Comparison of ENCODE assay signal across 1 cellular context in the genomic region with DNA sequence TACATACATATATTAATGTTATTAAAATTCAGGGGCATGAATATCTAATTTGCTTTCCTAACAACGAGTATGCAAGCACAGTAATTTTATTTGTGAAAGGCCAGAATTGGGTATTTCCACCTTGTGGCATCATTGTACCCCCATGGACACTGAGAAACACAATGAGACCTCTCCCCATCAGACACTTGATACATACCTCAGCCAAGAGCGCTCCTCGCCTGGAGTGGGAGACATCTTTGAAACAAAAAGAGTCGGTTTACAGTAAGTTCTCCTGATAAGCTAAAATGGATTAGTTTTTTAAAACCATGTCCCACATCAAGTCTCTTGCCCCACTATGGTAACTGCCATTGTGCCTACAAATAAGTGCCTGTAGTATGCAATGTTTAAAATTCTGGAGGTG.
TF ChIP-seq lines count a peak whose summit lies in the region.

No MANE protein-coding gene starts in this region.

TF ChIP-seq in GM23338, 12 proteins besides CTCF, POLR2A, EP300 and RAD21 (continued from another document):
- TF ChIP-seq, protein P1, sequence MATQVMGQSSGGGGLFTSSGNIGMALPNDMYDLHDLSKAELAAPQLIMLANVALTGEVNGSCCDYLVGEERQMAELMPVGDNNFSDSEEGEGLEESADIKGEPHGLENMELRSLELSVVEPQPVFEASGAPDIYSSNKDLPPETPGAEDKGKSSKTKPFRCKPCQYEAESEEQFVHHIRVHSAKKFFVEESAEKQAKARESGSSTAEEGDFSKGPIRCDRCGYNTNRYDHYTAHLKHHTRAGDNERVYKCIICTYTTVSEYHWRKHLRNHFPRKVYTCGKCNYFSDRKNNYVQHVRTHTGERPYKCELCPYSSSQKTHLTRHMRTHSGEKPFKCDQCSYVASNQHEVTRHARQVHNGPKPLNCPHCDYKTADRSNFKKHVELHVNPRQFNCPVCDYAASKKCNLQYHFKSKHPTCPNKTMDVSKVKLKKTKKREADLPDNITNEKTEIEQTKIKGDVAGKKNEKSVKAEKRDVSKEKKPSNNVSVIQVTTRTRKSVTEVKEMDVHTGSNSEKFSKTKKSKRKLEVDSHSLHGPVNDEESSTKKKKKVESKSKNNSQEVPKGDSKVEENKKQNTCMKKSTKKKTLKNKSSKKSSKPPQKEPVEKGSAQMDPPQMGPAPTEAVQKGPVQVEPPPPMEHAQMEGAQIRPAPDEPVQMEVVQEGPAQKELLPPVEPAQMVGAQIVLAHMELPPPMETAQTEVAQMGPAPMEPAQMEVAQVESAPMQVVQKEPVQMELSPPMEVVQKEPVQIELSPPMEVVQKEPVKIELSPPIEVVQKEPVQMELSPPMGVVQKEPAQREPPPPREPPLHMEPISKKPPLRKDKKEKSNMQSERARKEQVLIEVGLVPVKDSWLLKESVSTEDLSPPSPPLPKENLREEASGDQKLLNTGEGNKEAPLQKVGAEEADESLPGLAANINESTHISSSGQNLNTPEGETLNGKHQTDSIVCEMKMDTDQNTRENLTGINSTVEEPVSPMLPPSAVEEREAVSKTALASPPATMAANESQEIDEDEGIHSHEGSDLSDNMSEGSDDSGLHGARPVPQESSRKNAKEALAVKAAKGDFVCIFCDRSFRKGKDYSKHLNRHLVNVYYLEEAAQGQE (IDR thresholded peaks at IDR 0.05; ENCODE audit: unreplicated experiment), result no peak
- no peak for TF ChIP-seq ZNF114 (CRISPR knock-in tag; IDR thresholded peaks at IDR 0.05)
- TF ChIP-seq POLR2AphosphoS5 (IDR thresholded peaks at IDR 0.05; ENCODE audit: low read depth), result no peak
- no peak for TF ChIP-seq ZNF331 (CRISPR knock-in tag; IDR thresholded peaks at IDR 0.05; ENCODE audit: low read depth)
- no peak for TF ChIP-seq ETS1 (IDR thresholded peaks at IDR 0.05)
